1 cellular context compared by ENCODE assay signal in the genomic region with DNA sequence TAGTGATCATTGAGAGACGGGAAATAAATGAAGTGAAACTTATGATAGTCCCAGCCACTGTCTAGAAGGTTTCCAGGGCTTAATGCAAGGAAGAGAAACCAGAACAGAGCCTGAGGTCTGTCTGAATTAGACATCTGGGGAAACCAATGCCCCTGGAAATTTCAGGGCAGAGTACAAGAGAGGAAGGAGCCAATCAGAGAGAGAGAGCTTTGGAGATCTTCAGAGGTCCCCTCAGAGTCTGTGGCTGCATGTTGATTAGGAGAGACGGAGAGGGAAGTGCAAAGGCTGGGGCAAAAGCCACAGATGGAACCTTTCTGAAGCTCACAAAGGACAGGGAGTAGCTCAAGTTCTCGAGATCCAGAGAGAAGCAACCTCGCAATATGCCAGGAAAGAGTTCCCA.
TF ChIP-seq lines count a peak whose summit lies in the region.

No MANE protein-coding gene starts in this region.

TF ChIP-seq in H1, 55 proteins besides CTCF, POLR2A, EP300 and RAD21:
- no peak for TF ChIP-seq BRCA1 (IDR thresholded peaks at IDR 0.05; ENCODE audit: low read depth, low read length)
- TF ChIP-seq CHD7 (IDR thresholded peaks at IDR 0.05; ENCODE audit: insufficient replicate concordance, low read length), result no peak
- no peak for TF ChIP-seq CHD2 (IDR thresholded peaks at IDR 0.05; ENCODE audit: low read length)
- no peak for TF ChIP-seq TCF12 (IDR thresholded peaks at IDR 0.05; ENCODE audit: low read depth, low read length)
- no peak for TF ChIP-seq TBP (IDR thresholded peaks at IDR 0.05; ENCODE audit: low read depth, low read length)
- TF ChIP-seq RXRA (IDR thresholded peaks at IDR 0.05; ENCODE audit: insufficient read depth, low read depth, low read length), result no peak
- TF ChIP-seq FOSL1 (IDR thresholded peaks at IDR 0.05; ENCODE audit: insufficient read depth, low read depth, low read length), result no peak
- TF ChIP-seq BCL11A (IDR thresholded peaks at IDR 0.05; ENCODE audit: low read depth in 2 of 2, low read length in 2 of 2), result no peak
- no peak for TF ChIP-seq E2F6 (IDR thresholded peaks at IDR 0.05)
- no peak for TF ChIP-seq CTBP2 (IDR thresholded peaks at IDR 0.05; ENCODE audit: borderline replicate concordance, insufficient read depth, insufficient read length, low read length)
- TF ChIP-seq CEBPB (IDR thresholded peaks at IDR 0.05; ENCODE audit: low read depth, low read length), result no peak
- no peak for TF ChIP-seq YY1 (IDR thresholded peaks at IDR 0.05; ENCODE audit: low read depth, low read length)
- TF ChIP-seq NRF1 (IDR thresholded peaks at IDR 0.05; ENCODE audit: low read depth, low read length), result no peak
- TF ChIP-seq ASH2L (IDR thresholded peaks at IDR 0.05; ENCODE audit: low read length), result no peak
- no peak for TF ChIP-seq EGR1 (IDR thresholded peaks at IDR 0.05; ENCODE audit: borderline replicate concordance, low read depth, low read length)
- TF ChIP-seq JUN (IDR thresholded peaks at IDR 0.05; ENCODE audit: low read depth, low read length), result no peak
- no peak for TF ChIP-seq EZH2 (IDR thresholded peaks at IDR 0.05; ENCODE audit: low read depth, low read length, severe bottlenecking)
- no peak for TF ChIP-seq SP2 (IDR thresholded peaks at IDR 0.05; ENCODE audit: low read length)
